In genomic region chr12:51395283-51396230, GRCh38 we compare ENCODE assay signal across 8 cellular contexts. TPM values are rescaled to one million over a fixed set of nuclear protein-coding genes. Genes with fewer than 3 reads are reported as not detected.
DNase-seq lines count a peak whose midpoint lies in the region; ATAC-seq lines count a peak whose summit lies in the region.

No MANE protein-coding gene starts in this region.

- DNase-seq in activated naive CD4-positive, alpha-beta T cell treated with Interleukin-2 at 50 U/mL for 16 hours, result peak; percentile 8
- no peak for DNase-seq in activated naive CD4-positive, alpha-beta T cell treated with anti-CD3 and anti-CD28 coated beads, Interleukin-2, amount 50 U/mL, for 16 hours
- peak; percentile 12 for DNase-seq in activated T-cell treated with anti-CD3 and anti-CD28 coated beads, Interleukin-2, amount 50 U/mL, for 4 hours
- peak; percentile 55 for DNase-seq in stimulated activated naive CD8-positive, alpha-beta T cell treated with anti-CD3 and anti-CD28 coated beads, Interleukin-15, Interleukin-2, amounts not matched to agents 100 U/mL and 50 U/mL, for 24 hours
- DNase-seq in C1 segment of cervical spinal cord (lab: John Stamatoyannopoulos, UW), result no peak
- DNase-seq in D341Med (ENCODE audit: low spot score), result no peak

- H3K4me3 Mint-ChIP-seq in activated T-cell treated with anti-CD3 and anti-CD28 coated beads, Interleukin-2, amount 50 U/mL, for 4 hours, result peak overlapping the region; percentile 19

- H3K36me3 Mint-ChIP-seq in activated T-cell treated with anti-CD3 and anti-CD28 coated beads, Interleukin-2, amount 50 U/mL, for 4 hours (ENCODE audit: insufficient read depth), result no peaks in the 10 kb centered on the region

- ATAC-seq in HG03103 (IDR thresholded peaks at IDR 0.05; ENCODE audit: low read depth, unreplicated experiment) (peak; percentile 48), GM21367 (IDR thresholded peaks at IDR 0.05; ENCODE audit: unreplicated experiment) (no peak)
- ATAC-seq in activated T-cell treated with anti-CD3 and anti-CD28 coated beads, Interleukin-2, amount 50 U/mL, for 4 hours, result peak; percentile 28 to 40
- peak; percentile 65 for ATAC-seq in stimulated activated naive CD8-positive, alpha-beta T cell treated with anti-CD3 and anti-CD28 coated beads, Interleukin-15, Interleukin-2, amounts not matched to agents 100 U/mL and 50 U/mL, for 24 hours

- H3K9me3 Mint-ChIP-seq in activated T-cell treated with anti-CD3 and anti-CD28 coated beads, Interleukin-2, amount 50 U/mL, for 4 hours, result no peaks in the 10 kb centered on the region

- no peaks in the 10 kb centered on the region for H3K27me3 Mint-ChIP-seq in activated T-cell treated with anti-CD3 and anti-CD28 coated beads, Interleukin-2, amount 50 U/mL, for 4 hours (ENCODE audit: low read depth)

- peaks cover 51% of the 10 kb centered on the region for H3K4me1 Mint-ChIP-seq in activated T-cell treated with anti-CD3 and anti-CD28 coated beads, Interleukin-2, amount 50 U/mL, for 4 hours (ENCODE audit: low read depth)

RNA-seq across cellular contexts. Expression of gene GALNT6, which starts 4.4 kb away (rescaled TPM):
- total RNA-seq in activated T-cell treated with anti-CD3 and anti-CD28 coated beads, Interleukin-2, amount 50 U/mL, for 4 hours, result 10 to 100 TPM; 10.8 to 16.9 (median 11.9) TPM

RNA-seq across cellular contexts. Expression of gene SLC4A8, which starts 29.1 kb away (rescaled TPM):
- 1 to 10 TPM in 2 of 3 donors, under 1 TPM in 1; 0.82 to 2.9 (median 1.1) TPM for total RNA-seq in activated T-cell treated with anti-CD3 and anti-CD28 coated beads, Interleukin-2, amount 50 U/mL, for 4 hours

RNA-seq across cellular contexts. Expression of gene CELA1, which starts 49.1 kb away (rescaled TPM):
- total RNA-seq in activated T-cell treated with anti-CD3 and anti-CD28 coated beads, Interleukin-2, amount 50 U/mL, for 4 hours, result not detected

Comparison
In these comparisons a context has a peak if more than half of its experiments do, and no peak if none do; other contexts are left out.
1. DNase-seq: peak in activated naive CD4-positive, alpha-beta T cell treated with Interleukin-2 at 50 U/mL for 16 hours (single experiment), activated T-cell treated with anti-CD3 and anti-CD28 coated beads, Interleukin-2, amount 50 U/mL, for 4 hours (single experiment) and stimulated activated naive CD8-positive, alpha-beta T cell treated with anti-CD3 and anti-CD28 coated beads, Interleukin-15, Interleukin-2, amounts not matched to agents 100 U/mL and 50 U/mL, for 24 hours (single experiment); none in activated naive CD4-positive, alpha-beta T cell treated with anti-CD3 and anti-CD28 coated beads, Interleukin-2, amount 50 U/mL, for 16 hours (single experiment), C1 segment of cervical spinal cord (0 of 14) and D341Med (single experiment).